Comparison of ENCODE assay signal across 1 cellular context in the genomic region with DNA sequence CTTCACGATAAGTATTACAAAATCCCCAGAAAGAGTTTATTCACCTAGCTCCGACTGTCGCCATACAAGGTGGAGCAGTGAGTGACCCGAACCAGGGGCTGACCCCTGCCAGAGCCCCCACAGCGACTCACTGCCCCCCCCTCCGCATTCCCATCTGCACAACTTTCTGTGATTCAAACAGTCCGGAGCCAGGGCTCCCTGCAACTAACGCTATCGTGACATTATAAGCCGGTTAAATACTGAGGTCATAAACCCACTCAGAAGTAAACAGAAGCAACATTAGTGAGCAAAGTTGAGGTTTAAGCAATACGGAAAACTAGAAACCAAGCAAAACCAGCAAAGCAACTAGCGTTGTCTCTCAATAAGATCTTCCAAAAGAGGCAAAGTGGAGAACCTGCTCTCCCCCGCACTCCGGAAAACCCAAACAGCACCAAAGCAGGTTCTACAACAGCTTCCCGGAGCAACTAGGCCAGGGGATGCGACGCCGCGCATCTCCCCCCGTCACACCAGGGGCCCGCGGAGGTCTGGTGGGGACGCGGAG.
TF ChIP-seq lines count a peak whose summit lies in the region.

No MANE protein-coding gene starts in this region.

TF ChIP-seq in K562, 482 proteins besides CTCF, POLR2A, EP300 and RAD21 (continued from another document and continues in another):
- TF ChIP-seq, protein P1, sequence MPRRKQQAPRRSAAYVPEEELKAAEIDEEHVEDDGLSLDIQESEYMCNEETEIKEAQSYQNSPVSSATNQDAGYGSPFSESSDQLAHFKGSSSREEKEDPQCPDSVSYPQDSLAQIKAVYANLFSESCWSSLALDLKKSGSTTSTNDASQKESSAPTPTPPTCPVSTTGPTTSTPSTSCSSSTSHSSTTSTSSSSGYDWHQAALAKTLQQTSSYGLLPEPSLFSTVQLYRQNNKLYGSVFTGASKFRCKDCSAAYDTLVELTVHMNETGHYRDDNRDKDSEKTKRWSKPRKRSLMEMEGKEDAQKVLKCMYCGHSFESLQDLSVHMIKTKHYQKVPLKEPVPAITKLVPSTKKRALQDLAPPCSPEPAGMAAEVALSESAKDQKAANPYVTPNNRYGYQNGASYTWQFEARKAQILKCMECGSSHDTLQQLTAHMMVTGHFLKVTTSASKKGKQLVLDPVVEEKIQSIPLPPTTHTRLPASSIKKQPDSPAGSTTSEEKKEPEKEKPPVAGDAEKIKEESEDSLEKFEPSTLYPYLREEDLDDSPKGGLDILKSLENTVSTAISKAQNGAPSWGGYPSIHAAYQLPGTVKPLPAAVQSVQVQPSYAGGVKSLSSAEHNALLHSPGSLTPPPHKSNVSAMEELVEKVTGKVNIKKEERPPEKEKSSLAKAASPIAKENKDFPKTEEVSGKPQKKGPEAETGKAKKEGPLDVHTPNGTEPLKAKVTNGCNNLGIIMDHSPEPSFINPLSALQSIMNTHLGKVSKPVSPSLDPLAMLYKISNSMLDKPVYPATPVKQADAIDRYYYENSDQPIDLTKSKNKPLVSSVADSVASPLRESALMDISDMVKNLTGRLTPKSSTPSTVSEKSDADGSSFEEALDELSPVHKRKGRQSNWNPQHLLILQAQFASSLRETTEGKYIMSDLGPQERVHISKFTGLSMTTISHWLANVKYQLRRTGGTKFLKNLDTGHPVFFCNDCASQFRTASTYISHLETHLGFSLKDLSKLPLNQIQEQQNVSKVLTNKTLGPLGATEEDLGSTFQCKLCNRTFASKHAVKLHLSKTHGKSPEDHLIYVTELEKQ (CRISPR knock-in tag; IDR thresholded peaks at IDR 0.05): no peak
- TF ChIP-seq, protein P2, sequence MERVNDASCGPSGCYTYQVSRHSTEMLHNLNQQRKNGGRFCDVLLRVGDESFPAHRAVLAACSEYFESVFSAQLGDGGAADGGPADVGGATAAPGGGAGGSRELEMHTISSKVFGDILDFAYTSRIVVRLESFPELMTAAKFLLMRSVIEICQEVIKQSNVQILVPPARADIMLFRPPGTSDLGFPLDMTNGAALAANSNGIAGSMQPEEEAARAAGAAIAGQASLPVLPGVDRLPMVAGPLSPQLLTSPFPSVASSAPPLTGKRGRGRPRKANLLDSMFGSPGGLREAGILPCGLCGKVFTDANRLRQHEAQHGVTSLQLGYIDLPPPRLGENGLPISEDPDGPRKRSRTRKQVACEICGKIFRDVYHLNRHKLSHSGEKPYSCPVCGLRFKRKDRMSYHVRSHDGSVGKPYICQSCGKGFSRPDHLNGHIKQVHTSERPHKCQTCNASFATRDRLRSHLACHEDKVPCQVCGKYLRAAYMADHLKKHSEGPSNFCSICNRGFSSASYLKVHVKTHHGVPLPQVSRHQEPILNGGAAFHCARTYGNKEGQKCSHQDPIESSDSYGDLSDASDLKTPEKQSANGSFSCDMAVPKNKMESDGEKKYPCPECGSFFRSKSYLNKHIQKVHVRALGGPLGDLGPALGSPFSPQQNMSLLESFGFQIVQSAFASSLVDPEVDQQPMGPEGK (CRISPR knock-in tag; IDR thresholded peaks at IDR 0.05; ENCODE audit: borderline replicate concordance): no peak
- TF ChIP-seq ZKSCAN8 (CRISPR knock-in tag; IDR thresholded peaks at IDR 0.05): no peak
- TF ChIP-seq ZNF239 (CRISPR knock-in tag; IDR thresholded peaks at IDR 0.05): no peak
- TF ChIP-seq CHD4 (IDR thresholded peaks at IDR 0.05; ENCODE audit: insufficient read depth, insufficient replicate concordance, low read depth, low read length, poor library complexity, severe bottlenecking): peak; percentile 4
- TF ChIP-seq KDM5B (IDR thresholded peaks at IDR 0.05; ENCODE audit: insufficient replicate concordance, low read depth, low read length): peak; percentile 2
- no peak for TF ChIP-seq SETDB1 (IDR thresholded peaks at IDR 0.05; ENCODE audit: low read length)
- TF ChIP-seq, protein P3, sequence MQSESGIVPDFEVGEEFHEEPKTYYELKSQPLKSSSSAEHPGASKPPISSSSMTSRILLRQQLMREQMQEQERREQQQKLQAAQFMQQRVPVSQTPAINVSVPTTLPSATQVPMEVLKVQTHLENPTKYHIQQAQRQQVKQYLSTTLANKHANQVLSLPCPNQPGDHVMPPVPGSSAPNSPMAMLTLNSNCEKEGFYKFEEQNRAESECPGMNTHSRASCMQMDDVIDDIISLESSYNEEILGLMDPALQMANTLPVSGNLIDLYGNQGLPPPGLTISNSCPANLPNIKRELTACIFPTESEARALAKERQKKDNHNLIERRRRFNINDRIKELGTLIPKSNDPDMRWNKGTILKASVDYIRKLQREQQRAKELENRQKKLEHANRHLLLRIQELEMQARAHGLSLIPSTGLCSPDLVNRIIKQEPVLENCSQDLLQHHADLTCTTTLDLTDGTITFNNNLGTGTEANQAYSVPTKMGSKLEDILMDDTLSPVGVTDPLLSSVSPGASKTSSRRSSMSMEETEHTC (IDR thresholded peaks at IDR 0.05): no peak
- no peak for TF ChIP-seq NFE2 (IDR thresholded peaks at IDR 0.05; ENCODE audit: low read depth)
- TF ChIP-seq MBD2 (IDR thresholded peaks at IDR 0.05; ENCODE audit: borderline replicate concordance, low read depth): no peak
- no peak for TF ChIP-seq ZNF584 (CRISPR knock-in tag; IDR thresholded peaks at IDR 0.05; ENCODE audit: low read depth)
- TF ChIP-seq RBM39 (optimal IDR thresholded peaks at IDR 0.05; ENCODE audit: low read depth, low read length): no peak
- TF ChIP-seq SRSF7 (optimal IDR thresholded peaks at IDR 0.05; ENCODE audit: low read depth, low read length): no peak
- no peak for TF ChIP-seq ATF7 (IDR thresholded peaks at IDR 0.05)
- no peak; the same call in 1 of the 2 replicates for TF ChIP-seq CEBPG (CRISPR knock-in tag; IDR thresholded peaks at IDR 0.05)
- no peak for TF ChIP-seq CEBPG (tag; conservative IDR thresholded peaks at IDR 0.05 in 1 of 2, IDR thresholded peaks at IDR 0.05 in 1 of 2)
- TF ChIP-seq, protein P4, sequence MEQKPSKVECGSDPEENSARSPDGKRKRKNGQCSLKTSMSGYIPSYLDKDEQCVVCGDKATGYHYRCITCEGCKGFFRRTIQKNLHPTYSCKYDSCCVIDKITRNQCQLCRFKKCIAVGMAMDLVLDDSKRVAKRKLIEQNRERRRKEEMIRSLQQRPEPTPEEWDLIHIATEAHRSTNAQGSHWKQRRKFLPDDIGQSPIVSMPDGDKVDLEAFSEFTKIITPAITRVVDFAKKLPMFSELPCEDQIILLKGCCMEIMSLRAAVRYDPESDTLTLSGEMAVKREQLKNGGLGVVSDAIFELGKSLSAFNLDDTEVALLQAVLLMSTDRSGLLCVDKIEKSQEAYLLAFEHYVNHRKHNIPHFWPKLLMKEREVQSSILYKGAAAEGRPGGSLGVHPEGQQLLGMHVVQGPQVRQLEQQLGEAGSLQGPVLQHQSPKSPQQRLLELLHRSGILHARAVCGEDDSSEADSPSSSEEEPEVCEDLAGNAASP (IDR thresholded peaks at IDR 0.05): no peak
- TF ChIP-seq SMARCA4 (IDR thresholded peaks at IDR 0.05): 0 out of 2 replicates have a peak, but pooled peaks have one; percentile 36
- peak; percentile 23 for TF ChIP-seq HDAC2 (IDR thresholded peaks at IDR 0.05)
- TF ChIP-seq, protein P5, sequence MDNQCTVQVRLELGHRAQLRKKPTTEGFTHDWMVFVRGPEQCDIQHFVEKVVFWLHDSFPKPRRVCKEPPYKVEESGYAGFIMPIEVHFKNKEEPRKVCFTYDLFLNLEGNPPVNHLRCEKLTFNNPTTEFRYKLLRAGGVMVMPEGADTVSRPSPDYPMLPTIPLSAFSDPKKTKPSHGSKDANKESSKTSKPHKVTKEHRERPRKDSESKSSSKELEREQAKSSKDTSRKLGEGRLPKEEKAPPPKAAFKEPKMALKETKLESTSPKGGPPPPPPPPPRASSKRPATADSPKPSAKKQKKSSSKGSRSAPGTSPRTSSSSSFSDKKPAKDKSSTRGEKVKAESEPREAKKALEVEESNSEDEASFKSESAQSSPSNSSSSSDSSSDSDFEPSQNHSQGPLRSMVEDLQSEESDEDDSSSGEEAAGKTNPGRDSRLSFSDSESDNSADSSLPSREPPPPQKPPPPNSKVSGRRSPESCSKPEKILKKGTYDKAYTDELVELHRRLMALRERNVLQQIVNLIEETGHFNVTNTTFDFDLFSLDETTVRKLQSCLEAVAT (IDR thresholded peaks at IDR 0.05): peak in 1 of 2 experiments; percentile 25; a peak in 1 of 4 replicates
- no peak for TF ChIP-seq TBP (optimal IDR thresholded peaks at IDR 0.05; ENCODE audit: low read depth, low read length)
- no peak for TF ChIP-seq TRIM28 (IDR thresholded peaks at IDR 0.05)
- no peak for TF ChIP-seq ELF2 (CRISPR knock-in tag; IDR thresholded peaks at IDR 0.05)
- no peak for TF ChIP-seq POLR3G (IDR thresholded peaks at IDR 0.05; ENCODE audit: extremely low read depth, insufficient read length, insufficient replicate concordance)
- TF ChIP-seq ZNF778 (CRISPR knock-in tag; IDR thresholded peaks at IDR 0.05): no peak
- TF ChIP-seq RBM25 (IDR thresholded peaks at IDR 0.05; ENCODE audit: low read depth, low read length, severe bottlenecking): no peak
- TF ChIP-seq SPI1 (IDR thresholded peaks at IDR 0.05; ENCODE audit: borderline replicate concordance, low read depth, low read length): no peak
- TF ChIP-seq SIN3B (IDR thresholded peaks at IDR 0.05; ENCODE audit: low read depth): no peak
- TF ChIP-seq, protein P6, sequence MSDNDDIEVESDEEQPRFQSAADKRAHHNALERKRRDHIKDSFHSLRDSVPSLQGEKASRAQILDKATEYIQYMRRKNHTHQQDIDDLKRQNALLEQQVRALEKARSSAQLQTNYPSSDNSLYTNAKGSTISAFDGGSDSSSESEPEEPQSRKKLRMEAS (CRISPR knock-in tag; IDR thresholded peaks at IDR 0.05): no peak
- TF ChIP-seq, protein P7, sequence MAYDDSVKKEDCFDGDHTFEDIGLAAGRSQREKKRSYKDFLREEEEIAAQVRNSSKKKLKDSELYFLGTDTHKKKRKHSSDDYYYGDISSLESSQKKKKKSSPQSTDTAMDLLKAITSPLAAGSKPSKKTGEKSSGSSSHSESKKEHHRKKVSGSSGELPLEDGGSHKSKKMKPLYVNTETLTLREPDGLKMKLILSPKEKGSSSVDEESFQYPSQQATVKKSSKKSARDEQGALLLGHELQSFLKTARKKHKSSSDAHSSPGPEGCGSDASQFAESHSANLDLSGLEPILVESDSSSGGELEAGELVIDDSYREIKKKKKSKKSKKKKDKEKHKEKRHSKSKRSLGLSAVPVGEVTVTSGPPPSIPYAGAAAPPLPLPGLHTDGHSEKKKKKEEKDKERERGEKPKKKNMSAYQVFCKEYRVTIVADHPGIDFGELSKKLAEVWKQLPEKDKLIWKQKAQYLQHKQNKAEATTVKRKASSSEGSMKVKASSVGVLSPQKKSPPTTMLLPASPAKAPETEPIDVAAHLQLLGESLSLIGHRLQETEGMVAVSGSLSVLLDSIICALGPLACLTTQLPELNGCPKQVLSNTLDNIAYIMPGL (CRISPR knock-in tag; IDR thresholded peaks at IDR 0.05): no peak
- no peak for TF ChIP-seq TBL1XR1 (IDR thresholded peaks at IDR 0.05; ENCODE audit: low read length in 2 of 2)
- TF ChIP-seq MTA1 (IDR thresholded peaks at IDR 0.05; ENCODE audit: borderline replicate concordance): no peak
- TF ChIP-seq PHB (CRISPR knock-in tag; IDR thresholded peaks at IDR 0.05): no peak
- TF ChIP-seq, protein P8, sequence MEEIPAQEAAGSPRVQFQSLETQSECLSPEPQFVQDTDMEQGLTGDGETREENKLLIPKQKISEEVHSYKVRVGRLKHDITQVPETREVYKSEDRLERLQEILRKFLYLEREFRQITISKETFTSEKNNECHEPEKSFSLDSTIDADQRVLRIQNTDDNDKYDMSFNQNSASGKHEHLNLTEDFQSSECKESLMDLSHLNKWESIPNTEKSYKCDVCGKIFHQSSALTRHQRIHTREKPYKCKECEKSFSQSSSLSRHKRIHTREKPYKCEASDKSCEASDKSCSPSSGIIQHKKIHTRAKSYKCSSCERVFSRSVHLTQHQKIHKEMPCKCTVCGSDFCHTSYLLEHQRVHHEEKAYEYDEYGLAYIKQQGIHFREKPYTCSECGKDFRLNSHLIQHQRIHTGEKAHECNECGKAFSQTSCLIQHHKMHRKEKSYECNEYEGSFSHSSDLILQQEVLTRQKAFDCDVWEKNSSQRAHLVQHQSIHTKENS (CRISPR knock-in tag; IDR thresholded peaks at IDR 0.05): no peak
- TF ChIP-seq POLR2G (IDR thresholded peaks at IDR 0.05; ENCODE audit: low read depth, low read length): no peak
- TF ChIP-seq, protein P9, sequence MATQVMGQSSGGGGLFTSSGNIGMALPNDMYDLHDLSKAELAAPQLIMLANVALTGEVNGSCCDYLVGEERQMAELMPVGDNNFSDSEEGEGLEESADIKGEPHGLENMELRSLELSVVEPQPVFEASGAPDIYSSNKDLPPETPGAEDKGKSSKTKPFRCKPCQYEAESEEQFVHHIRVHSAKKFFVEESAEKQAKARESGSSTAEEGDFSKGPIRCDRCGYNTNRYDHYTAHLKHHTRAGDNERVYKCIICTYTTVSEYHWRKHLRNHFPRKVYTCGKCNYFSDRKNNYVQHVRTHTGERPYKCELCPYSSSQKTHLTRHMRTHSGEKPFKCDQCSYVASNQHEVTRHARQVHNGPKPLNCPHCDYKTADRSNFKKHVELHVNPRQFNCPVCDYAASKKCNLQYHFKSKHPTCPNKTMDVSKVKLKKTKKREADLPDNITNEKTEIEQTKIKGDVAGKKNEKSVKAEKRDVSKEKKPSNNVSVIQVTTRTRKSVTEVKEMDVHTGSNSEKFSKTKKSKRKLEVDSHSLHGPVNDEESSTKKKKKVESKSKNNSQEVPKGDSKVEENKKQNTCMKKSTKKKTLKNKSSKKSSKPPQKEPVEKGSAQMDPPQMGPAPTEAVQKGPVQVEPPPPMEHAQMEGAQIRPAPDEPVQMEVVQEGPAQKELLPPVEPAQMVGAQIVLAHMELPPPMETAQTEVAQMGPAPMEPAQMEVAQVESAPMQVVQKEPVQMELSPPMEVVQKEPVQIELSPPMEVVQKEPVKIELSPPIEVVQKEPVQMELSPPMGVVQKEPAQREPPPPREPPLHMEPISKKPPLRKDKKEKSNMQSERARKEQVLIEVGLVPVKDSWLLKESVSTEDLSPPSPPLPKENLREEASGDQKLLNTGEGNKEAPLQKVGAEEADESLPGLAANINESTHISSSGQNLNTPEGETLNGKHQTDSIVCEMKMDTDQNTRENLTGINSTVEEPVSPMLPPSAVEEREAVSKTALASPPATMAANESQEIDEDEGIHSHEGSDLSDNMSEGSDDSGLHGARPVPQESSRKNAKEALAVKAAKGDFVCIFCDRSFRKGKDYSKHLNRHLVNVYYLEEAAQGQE (CRISPR knock-in tag; IDR thresholded peaks at IDR 0.05; ENCODE audit: low read depth): no peak
- TF ChIP-seq ZNF561 (CRISPR knock-in tag; conservative IDR thresholded peaks at IDR 0.05): no peak
- TF ChIP-seq HNRNPH1 (optimal IDR thresholded peaks at IDR 0.05; ENCODE audit: low read depth, low read length): no peak
- TF ChIP-seq ZNF57 (CRISPR knock-in tag; IDR thresholded peaks at IDR 0.05): no peak
- no peak; the same call in 1 of the 2 replicates for TF ChIP-seq ZNF263 (CRISPR knock-in tag; IDR thresholded peaks at IDR 0.05; ENCODE audit: borderline replicate concordance)
- TF ChIP-seq SMARCE1 (IDR thresholded peaks at IDR 0.05): peak; percentile 39; the same call in 1 of the 2 replicates
- peak; percentile 80; the same call in 1 of the 2 replicates for TF ChIP-seq ZBED1 (IDR thresholded peaks at IDR 0.05)
